In genomic region chr18:25137133-25137472, GRCh38 we compare ENCODE assay signal across 21 cellular contexts.
DNase-seq lines count a peak whose midpoint lies in the region; ATAC-seq, FAIRE-seq and TF ChIP-seq lines count a peak whose summit lies in the region.
"Had no signal": no experiment of that assay in that cellular context is flagged by ENCODE, and none has a peak within 500 bp of the region (broad histone marks: within the 10 kb centered on the region; RNA-seq: fewer than 3 reads in every experiment).

No MANE protein-coding gene starts in this region.

- no peak overlapping the region for H3K4ac ChIP-seq in mesenchymal stem cell (ENCODE audit: low read depth in 1 of 2, low read length in 2 of 2)

- no peak overlapping the region for H3K14ac ChIP-seq in mesenchymal stem cell (ENCODE audit: low read length in 2 of 2)

- intact Hi-C loops in spleen (cut with DNase I; ENCODE audit: low total_unique reads): no loop called here

- H4K8ac ChIP-seq in mesenchymal stem cell (ENCODE audit: low read length): no peak overlapping the region

- TF ChIP-seq CTCF in endodermal cell (conservative IDR thresholded peaks at IDR 0.05) (no peak), cardiac muscle cell (IDR thresholded peaks at IDR 0.05; ENCODE audit: low read depth, low read length) (no peak), spleen (IDR thresholded peaks at IDR 0.05 in 8 of 11, conservative IDR thresholded peaks at IDR 0.05 in 3 of 11) (no peak), SK-N-SH (IDR thresholded peaks at IDR 0.05) (no peak)

- H3K4me1 Mint-ChIP-seq in endodermal cell (peaks cover 14% of the 10 kb centered on the region), T-helper 17 cell (no peaks in the 10 kb centered on the region)
- H3K4me1 Mint-ChIP-seq: CD4-positive, alpha-beta memory T cell had no signal

- DNase-seq in endodermal cell: no peak
- no peak for DNase-seq in cardiac muscle cell (ENCODE audit: low read depth in 1 of 2, low spot score in 1 of 2)
- DNase-seq in mesenchymal stem cell: no peak
- no peak for DNase-seq in spleen
- no peak for DNase-seq in SK-N-SH
- DNase-seq in HTR-8/SVneo (ENCODE audit: insufficient read length, low spot score): no peak
- DNase-seq in T-helper 17 cell: no peak
- DNase-seq: CD4-positive, alpha-beta memory T cell; DMS153; GDM1; HCEC 1CT; Karpas-422; MG63; NCI-H1048; NCI-H1436; NCI-H2029; NCI-H2171 treated with DMSO at 0.1 percent for 48 hours; NCI-H446 treated with DMSO at 0.1 percent for 48 hours; Peyer's patch had no signal

- no peaks in the 10 kb centered on the region for H3K79me2 ChIP-seq in SK-N-SH (ENCODE audit: insufficient read depth)

- no peak for TF ChIP-seq RAD21 in SK-N-SH (IDR thresholded peaks at IDR 0.05; ENCODE audit: low read length)

- H2BK15ac ChIP-seq in mesenchymal stem cell (ENCODE audit: low read depth, poor library complexity, severe bottlenecking): no peak overlapping the region

- no peak for ATAC-seq in T-helper 17 cell

- no peak overlapping the region for H2BK120ac ChIP-seq in mesenchymal stem cell (ENCODE audit: low read depth, low read length)

- H3K27ac Mint-ChIP-seq in endodermal cell: no peak overlapping the region
- no peak overlapping the region for H3K27ac Mint-ChIP-seq in T-helper 17 cell
- H3K27ac Mint-ChIP-seq: CD4-positive, alpha-beta memory T cell; IgD-negative memory B cell had no signal

- H3K18ac ChIP-seq in mesenchymal stem cell (ENCODE audit: low read depth in 1 of 2, low read length in 2 of 2): no peak overlapping the region

- no peak overlapping the region for H3K9ac ChIP-seq in endodermal cell (ENCODE audit: extremely low read depth, low read length, poor library complexity, severe bottlenecking)
- H3K9ac ChIP-seq in mesenchymal stem cell (ENCODE audit: low read length): peak overlapping the region; percentile 17
- H3K9ac ChIP-seq in SK-N-SH: no peak overlapping the region
- H3K9ac ChIP-seq: BLaER1 had no signal

- peaks cover 10% of the 10 kb centered on the region for H3K79me1 ChIP-seq in mesenchymal stem cell (replicated peaks; ENCODE audit: low read length, poor library complexity, severe bottlenecking)

- H3K4me3 Mint-ChIP-seq in endodermal cell (no peak overlapping the region), T-helper 17 cell (no peak overlapping the region)
- H3K4me3 Mint-ChIP-seq: CD4-positive, alpha-beta memory T cell; IgD-negative memory B cell had no signal

- H3K23ac ChIP-seq in mesenchymal stem cell (ENCODE audit: low read length in 2 of 2): no peak overlapping the region

- TF ChIP-seq POLR2A in spleen (IDR thresholded peaks at IDR 0.05): no peak

- H3K4me2 ChIP-seq in mesenchymal stem cell (ENCODE audit: low read length, poor library complexity, severe bottlenecking) (no peak overlapping the region), SK-N-SH (no peak overlapping the region)
- H3K4me2 ChIP-seq: BLaER1 had no signal

- H3K4me3 ChIP-seq in endodermal cell (ENCODE audit: low read length) (no peak overlapping the region), cardiac muscle cell (no peak overlapping the region), mesenchymal stem cell (ENCODE audit: insufficient read depth in 1 of 2, low read depth in 1 of 2, low read length in 2 of 2) (no peak overlapping the region), spleen (no peak overlapping the region), SK-N-SH (ENCODE audit: low read depth in 2 of 2, low read length in 1 of 2) (no peak overlapping the region)
- H3K4me3 ChIP-seq: BLaER1, MG63, Peyer's patch had no signal

- H2AFZ ChIP-seq in mesenchymal stem cell (ENCODE audit: low read depth, low read length) (no peak overlapping the region), SK-N-SH (ENCODE audit: low read depth) (no peak overlapping the region)

- no peaks in the 10 kb centered on the region for H3K9me2 ChIP-seq in SK-N-SH

- H3K36me3 ChIP-seq in endodermal cell (ENCODE audit: control insufficient read depth, insufficient read depth, low read length) (peaks cover 5% of the 10 kb centered on the region), cardiac muscle cell (no peaks in the 10 kb centered on the region), mesenchymal stem cell (ENCODE audit: control insufficient read depth in 1 of 2, insufficient read depth in 2 of 2, low read depth in 1 of 2, low read length in 2 of 2) (peaks cover 0 to 8% of the 10 kb centered on the region in 2 experiments), spleen (no peaks in the 10 kb centered on the region), SK-N-SH (replicated peaks in 1 of 2; ENCODE audit: control insufficient read depth in 1 of 2, insufficient read depth in 2 of 2, low read length in 1 of 2) (no peaks in the 10 kb centered on the region)
- H3K36me3 ChIP-seq: BLaER1, MG63, Peyer's patch had no signal

- no peak overlapping the region for H2AK5ac ChIP-seq in mesenchymal stem cell (ENCODE audit: low read length, severe bottlenecking)

- no peak overlapping the region for H4K91ac ChIP-seq in mesenchymal stem cell (ENCODE audit: low read length)

- no peaks in the 10 kb centered on the region for H3K9me3 Mint-ChIP-seq in endodermal cell

- 97 to 100% methylated on average over 4 of the region's 4 CpGs for WGBS in endodermal cell (ENCODE audit: insufficient coverage in 1 of 2, insufficient read length in 1 of 2), 2 experiments
- WGBS in mesenchymal stem cell: 97% methylated on average over 4 of the region's 4 CpGs
- WGBS in spleen, 5 donors: 72 to 92% (median 80%) methylated on average over 4 of the region's 4 CpGs
- 74% methylated on average over 4 of the region's 4 CpGs for WGBS in SK-N-SH (ENCODE audit: low lambda C conversion rate)

- TF ChIP-seq EP300 in SK-N-SH (IDR thresholded peaks at IDR 0.05; ENCODE audit: borderline replicate concordance in 1 of 2, low read depth in 1 of 2, low read length in 1 of 2): no peak

- H3K27ac ChIP-seq in endodermal cell (ENCODE audit: low read depth, low read length) (peak overlapping the region; percentile 26), cardiac muscle cell (peak overlapping the region; percentile 91), mesenchymal stem cell (ENCODE audit: low read length, poor library complexity, severe bottlenecking) (no peak overlapping the region), spleen (peak overlapping the region in 7 of 8 donors; percentile 52 to 72 (median 66)), SK-N-SH (ENCODE audit: low read depth in 2 of 2, low read length in 1 of 2) (no peak overlapping the region)
- H3K27ac ChIP-seq: BLaER1, Peyer's patch had no signal

- no peaks in the 10 kb centered on the region for H3K27me3 ChIP-seq in endodermal cell (ENCODE audit: control insufficient read depth, insufficient read depth, low read length, poor library complexity, severe bottlenecking)
- H3K27me3 ChIP-seq in cardiac muscle cell: no peaks in the 10 kb centered on the region
- no peaks in the 10 kb centered on the region for H3K27me3 ChIP-seq in mesenchymal stem cell (ENCODE audit: control insufficient read depth in 1 of 2, insufficient read depth in 1 of 2, low read length in 2 of 2)
- H3K27me3 ChIP-seq in spleen (replicated peaks in 1 of 7): no peaks in the 10 kb centered on the region
- H3K27me3 ChIP-seq in SK-N-SH (ENCODE audit: insufficient read depth): no peaks in the 10 kb centered on the region
- H3K27me3 ChIP-seq: BLaER1, MG63, Peyer's patch had no signal

- H4K20me1 ChIP-seq in SK-N-SH (ENCODE audit: insufficient read depth): no peaks in the 10 kb centered on the region
- H4K20me1 ChIP-seq: BLaER1 had no signal

- H3K36me3 Mint-ChIP-seq in endodermal cell (ENCODE audit: low read depth): no peaks in the 10 kb centered on the region
- no peaks in the 10 kb centered on the region for H3K36me3 Mint-ChIP-seq in T-helper 17 cell (ENCODE audit: low read depth)
- H3K36me3 Mint-ChIP-seq: CD4-positive, alpha-beta memory T cell; IgD-negative memory B cell had no signal

- H2BK5ac ChIP-seq in mesenchymal stem cell (ENCODE audit: low read depth, low read length, poor library complexity, severe bottlenecking): no peak overlapping the region

- H3K27me3 Mint-ChIP-seq in endodermal cell (ENCODE audit: insufficient read depth) (no peaks in the 10 kb centered on the region), T-helper 17 cell (no peaks in the 10 kb centered on the region)

- no peaks in the 10 kb centered on the region for H3K9me3 ChIP-seq in endodermal cell (ENCODE audit: control insufficient read depth, low read length)
- no peaks in the 10 kb centered on the region for H3K9me3 ChIP-seq in cardiac muscle cell (ENCODE audit: low read depth)
- no peaks in the 10 kb centered on the region for H3K9me3 ChIP-seq in mesenchymal stem cell (ENCODE audit: control insufficient read depth, low read length)
- H3K9me3 ChIP-seq in spleen: no peaks in the 10 kb centered on the region
- no peaks in the 10 kb centered on the region for H3K9me3 ChIP-seq in SK-N-SH
- H3K9me3 ChIP-seq in T-helper 17 cell (ENCODE audit: control insufficient read depth, low read length, poor library complexity, severe bottlenecking): no peaks in the 10 kb centered on the region
- H3K9me3 ChIP-seq: BLaER1, MG63, Peyer's patch had no signal

- H3K4me1 ChIP-seq in endodermal cell (ENCODE audit: control insufficient read depth, insufficient read depth, low read length) (no peaks in the 10 kb centered on the region), cardiac muscle cell (ENCODE audit: low read depth) (peaks cover 33% of the 10 kb centered on the region), mesenchymal stem cell (ENCODE audit: control insufficient read depth, insufficient read depth, low read depth, low read length) (peaks cover 4% of the 10 kb centered on the region), spleen (peaks cover 0 to 50% (median 8%) of the 10 kb centered on the region in 6 donors), SK-N-SH (ENCODE audit: control insufficient read depth in 1 of 2, insufficient read depth in 2 of 2, low read depth in 1 of 2, low read length in 1 of 2) (no peaks in the 10 kb centered on the region; a peak in 1 of 4 replicates)

- POLR2A ChIA-PET in SK-N-SH (lab: Yijun Ruan, JAX): no interaction called here

- no peak overlapping the region for H2BK12ac ChIP-seq in mesenchymal stem cell (ENCODE audit: low read length in 2 of 2)

- no peaks in the 10 kb centered on the region for H3F3A ChIP-seq in SK-N-SH (replicated peaks; ENCODE audit: insufficient read depth)

- no peak for FAIRE-seq in HTR-8/SVneo (lab: Jason Lieb, UNC)

- CTCF ChIA-PET in SK-N-SH (lab: Yijun Ruan, JAX): no interaction called here

TF ChIP-seq in SK-N-SH, 30 proteins besides CTCF, POLR2A, EP300 and RAD21:
- TF ChIP-seq GABPA (IDR thresholded peaks at IDR 0.05; ENCODE audit: low read depth) (no peak), FOSL2 (IDR thresholded peaks at IDR 0.05; ENCODE audit: borderline replicate concordance, low read depth) (no peak), RCOR1 (IDR thresholded peaks at IDR 0.05; ENCODE audit: low read length) (no peak)

Comparison
In these comparisons a context has a peak if more than half of its experiments do, and no peak if none do; other contexts are left out.
1. H3K27ac ChIP-seq: peak in endodermal cell (single experiment), cardiac muscle cell (single experiment) and spleen (7 of 8); none in mesenchymal stem cell (single experiment) and SK-N-SH (0 of 2).